Comparison of ENCODE assay signal across 1 cellular context in the genomic region with DNA sequence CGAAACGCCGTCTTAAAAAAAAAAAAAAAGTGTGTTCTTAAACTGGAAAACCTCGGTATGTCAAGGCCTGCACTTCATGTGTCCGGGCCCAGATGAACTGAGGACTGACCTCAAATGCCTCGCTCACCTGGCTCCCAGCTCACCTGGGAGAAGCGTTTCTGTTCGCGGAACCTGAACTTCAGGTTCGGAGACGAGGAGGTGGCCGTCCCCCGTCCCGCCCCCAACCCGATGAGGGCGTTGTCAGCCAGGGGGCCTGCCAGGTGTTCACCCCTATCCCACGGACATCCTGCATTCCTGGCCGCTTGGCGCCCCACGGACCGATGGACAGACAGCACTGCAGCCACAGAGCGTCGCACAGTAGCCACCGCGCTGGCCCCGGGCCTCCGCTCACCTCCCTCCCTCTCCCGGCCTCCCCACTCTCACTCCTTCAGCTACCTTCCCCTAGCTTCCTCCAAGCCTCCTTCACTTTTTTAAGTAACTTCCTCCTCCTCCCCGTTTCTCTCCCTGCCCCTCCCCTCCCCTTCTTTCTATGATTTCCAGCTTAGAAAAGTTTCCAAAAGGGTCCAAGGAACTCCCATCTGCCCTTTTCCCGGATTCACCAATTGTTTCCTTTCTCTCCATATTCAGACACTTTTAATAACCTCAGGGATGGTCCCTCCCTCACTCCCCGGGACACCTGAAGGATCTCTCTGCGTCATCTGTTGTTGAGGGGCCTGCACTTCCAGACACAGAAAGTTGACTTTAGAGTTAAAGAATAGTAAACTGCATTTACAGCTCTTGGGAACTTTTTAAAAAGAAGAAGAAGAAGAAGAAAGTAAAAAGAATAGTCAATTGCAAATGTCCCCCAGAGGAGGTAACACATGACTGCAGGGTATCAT.
TF ChIP-seq lines count a peak whose summit lies in the region.

No MANE protein-coding gene starts in this region.

TF ChIP-seq in HepG2, 621 proteins besides CTCF, POLR2A, EP300 and RAD21:
- TF ChIP-seq ZNF20 (CRISPR knock-in tag; IDR thresholded peaks at IDR 0.05) (0 out of 2 replicates have a peak, but pooled peaks have one; percentile 39), MED8 (CRISPR knock-in tag; IDR thresholded peaks at IDR 0.05; ENCODE audit: insufficient replicate concordance) (no peak)
